ENCODE assay signal across 24 cellular contexts in the genomic region with DNA sequence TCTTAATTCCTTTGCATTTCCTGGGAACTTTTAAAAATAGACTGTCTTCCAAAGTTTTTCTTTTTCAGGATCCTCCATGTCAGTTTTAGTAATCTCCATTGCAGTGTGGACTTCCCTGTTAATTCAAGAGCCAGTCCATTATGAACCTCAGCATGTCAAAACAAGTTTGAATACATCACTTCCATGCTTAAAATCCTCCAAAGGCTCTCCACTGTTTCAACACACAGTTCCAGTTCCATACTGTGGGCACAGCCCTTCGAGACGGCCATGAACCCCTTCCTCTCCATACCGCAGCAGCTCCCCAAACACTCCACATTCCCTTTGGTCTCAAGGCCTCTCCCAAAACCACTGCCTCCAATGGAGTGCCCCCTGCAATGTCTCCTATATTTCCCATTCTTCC.
"Had no signal": no experiment of that assay in that cellular context is flagged by ENCODE, and none has a peak within 500 bp of the region (broad histone marks: within the 10 kb centered on the region; RNA-seq: fewer than 3 reads in every experiment).

No MANE protein-coding gene starts in this region.

- H3K27ac Mint-ChIP-seq: memory B cell; naive B cell; stimulated activated naive CD8-positive, alpha-beta T cell treated with anti-CD3 and anti-CD28 coated beads, Interleukin-15, amount 100 ng/mL, for 72 hours; type B pancreatic cell had no signal

- H3K9me3 Mint-ChIP-seq: memory B cell; stimulated activated naive CD8-positive, alpha-beta T cell treated with anti-CD3 and anti-CD28 coated beads, Interleukin-15, amount 100 ng/mL, for 72 hours; type B pancreatic cell had no signal

- H3K9me3 ChIP-seq: mucosa of descending colon, prostate gland, suprapubic skin had no signal

- H3K4me3 Mint-ChIP-seq: memory B cell; naive B cell; stimulated activated naive CD8-positive, alpha-beta T cell treated with anti-CD3 and anti-CD28 coated beads, Interleukin-15, amount 100 ng/mL, for 72 hours; type B pancreatic cell had no signal

- H3K4me3 ChIP-seq: heart left ventricle, mucosa of descending colon, prostate gland, suprapubic skin had no signal

- H3K27me3 Mint-ChIP-seq: type B pancreatic cell had no signal

- FAIRE-seq: endometrium, frontal cortex had no signal

- H3K36me3 ChIP-seq: heart left ventricle, prostate gland, suprapubic skin had no signal

- H3K36me3 Mint-ChIP-seq: memory B cell, naive B cell, type B pancreatic cell had no signal

- H3K27me3 ChIP-seq: heart left ventricle, suprapubic skin had no signal

- H3K27ac ChIP-seq: heart left ventricle, prostate gland, suprapubic skin, VCaP had no signal

- ATAC-seq: heart left ventricle; left ventricle myocardium superior; mucosa of descending colon; right cardiac atrium; stimulated activated naive CD8-positive, alpha-beta T cell treated with anti-CD3 and anti-CD28 coated beads, Interleukin-15, amount 100 ng/mL, for 72 hours had no signal

- DNase-seq: activated CD4-positive, alpha-beta T cell treated with anti-CD3 and anti-CD28 coated beads for 1 hour; activated CD8-positive, alpha-beta memory T cell treated with anti-CD3 and anti-CD28 coated beads for 24 hours; activated CD8-positive, alpha-beta memory T cell treated with anti-CD3 and anti-CD28 coated beads, Interleukin-2, amount 50 U/mL, for 48 hours; activated effector memory CD4-positive, alpha-beta T cell treated with anti-CD3 and anti-CD28 coated beads, Interleukin-2, amount 50 U/mL, for 16 hours; activated naive CD4-positive, alpha-beta T cell treated with anti-CD3 and anti-CD28 coated beads, Interleukin-2, amount 50 U/mL, for 16 hours; activated T-cell treated with anti-CD3 and anti-CD28 coated beads, Interleukin-2, amount 50 U/mL, for 48 hours; aorta; cerebellar nuclear complex; cortex of kidney; heart left ventricle; left ventricle myocardium superior; mucosa of descending colon; naive B cell; right cardiac atrium; stimulated activated CD4-positive, alpha-beta T cell treated with anti-CD3 and anti-CD28 coated beads, Interleukin-15, amount 100 ng/mL, for 24 hours; stimulated activated CD4-positive, alpha-beta T cell treated with anti-CD3 and anti-CD28 coated beads, Interleukin-2, amount 100 ng/mL, for 48 hours; stimulated activated naive CD8-positive, alpha-beta T cell treated with anti-CD3 and anti-CD28 coated beads, Interleukin-15, amount 100 ng/mL, for 72 hours had no signal

- H3K4me1 Mint-ChIP-seq: memory B cell; naive B cell; stimulated activated naive CD8-positive, alpha-beta T cell treated with anti-CD3 and anti-CD28 coated beads, Interleukin-15, amount 100 ng/mL, for 72 hours had no signal

- H3K4me1 ChIP-seq: prostate gland had no signal
